Comparison of ENCODE assay signal across 8 cellular contexts in the genomic region with DNA sequence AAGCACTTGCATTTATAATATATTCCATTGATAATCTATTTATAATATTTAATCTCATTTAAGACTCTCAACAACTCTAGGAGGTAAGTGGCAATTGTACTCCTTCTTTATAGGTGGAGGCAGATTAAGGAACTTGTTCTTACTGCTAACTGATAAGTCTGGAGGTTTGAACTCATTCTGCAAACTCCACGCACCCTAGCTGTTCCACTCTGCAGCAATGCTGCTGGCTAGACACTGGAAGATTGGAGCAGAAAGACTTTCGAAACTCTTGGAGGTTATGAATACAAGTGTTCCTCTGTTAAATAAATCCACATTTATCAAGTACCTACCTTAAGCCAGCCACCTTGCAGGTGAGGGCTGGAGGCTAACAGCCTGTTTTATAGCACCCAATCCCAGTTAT. TPM values are rescaled to one million over a fixed set of nuclear protein-coding genes. Genes with fewer than 3 reads are reported as not detected.
DNase-seq lines count a peak whose midpoint lies in the region; ATAC-seq and TF ChIP-seq lines count a peak whose summit lies in the region.

No MANE protein-coding gene starts in this region.

- H3K27me3 ChIP-seq in AG04450 (ENCODE audit: control insufficient read depth, insufficient read depth, low read length) (no peaks in the 10 kb centered on the region), GM23248 (replicated peaks; ENCODE audit: insufficient read depth) (no peaks in the 10 kb centered on the region), hepatocyte (no peaks in the 10 kb centered on the region)

- no peaks in the 10 kb centered on the region for H3K36me3 ChIP-seq in GM23248 (ENCODE audit: low read depth)
- H3K36me3 ChIP-seq in hepatocyte (replicated peaks; ENCODE audit: insufficient read depth, low read depth), result no peaks in the 10 kb centered on the region

- H3K9ac ChIP-seq in GM23248, result peak overlapping the region; percentile 93

- TF ChIP-seq CTCF in AG04450 (IDR thresholded peaks at IDR 0.05; ENCODE audit: low read depth, low read length) (no peak), hepatocyte (IDR thresholded peaks at IDR 0.05; ENCODE audit: poor library complexity) (no peak)

- no peaks in the 10 kb centered on the region for H3K27me3 Mint-ChIP-seq in stimulated activated naive B cell treated with anti-CD40 and anti-IgM and Interleukin-4, amounts not matched to agents 10 μg/mL and 1 μg/mL and 100 μg/mL, for 72 hours

- H3K9me3 Mint-ChIP-seq in stimulated activated naive B cell treated with anti-CD40 and anti-IgM and Interleukin-4, amounts not matched to agents 10 μg/mL and 1 μg/mL and 100 μg/mL, for 72 hours, result no peaks in the 10 kb centered on the region

- H3K27ac Mint-ChIP-seq in stimulated activated naive B cell treated with anti-CD40 and anti-IgM and Interleukin-4, amounts not matched to agents 10 μg/mL and 1 μg/mL and 100 μg/mL, for 72 hours, result peak overlapping the region; percentile 62

- H3K4me1 Mint-ChIP-seq in stimulated activated naive B cell treated with anti-CD40 and anti-IgM and Interleukin-4, amounts not matched to agents 10 μg/mL and 1 μg/mL and 100 μg/mL, for 72 hours, result peaks cover 20 to 44% of the 10 kb centered on the region in 2 donors

- WGBS in GM23248 (ENCODE audit: low coverage in 1 of 2, low lambda C conversion rate in 2 of 2, missing lambda C conversion rate in 2 of 2), 2 experiments, result 44 to 58% methylated on average over 2 of the region's 2 CpGs
- 79% methylated on average over 2 of the region's 2 CpGs for WGBS in hepatocyte (ENCODE audit: low lambda C conversion rate, missing lambda C conversion rate)

- ATAC-seq in stimulated activated naive B cell treated with anti-CD40 and anti-IgM and Interleukin-4, amounts not matched to agents 10 μg/mL and 1 μg/mL and 100 μg/mL, for 72 hours (replicated peaks), result no peak
- ATAC-seq in HG02610 (IDR thresholded peaks at IDR 0.05; ENCODE audit: unreplicated experiment), result no peak
- ATAC-seq in sciatic nerve, result no peak
- ATAC-seq in HG02852 (IDR thresholded peaks at IDR 0.05; ENCODE audit: unreplicated experiment), result no peak

- H3K9me2 ChIP-seq in GM23248 (ENCODE audit: insufficient read depth) (no peaks in the 10 kb centered on the region), hepatocyte (replicated peaks; ENCODE audit: insufficient read depth) (no peaks in the 10 kb centered on the region)

- in situ Hi-C loops in GM23248 (cut with MboI), result no loop called here

- DNase-seq in AG04450 (ENCODE audit: low read depth, low spot score) (no peak), GM23248 (peak; percentile 45), UCSD-AML1 (lab: John Stamatoyannopoulos, UW; ENCODE audit: unreplicated experiment) (peak; percentile 9), hepatocyte (ENCODE audit: low spot score) (peak; percentile 23), sciatic nerve (ENCODE audit: low spot score) (no peak)
- no peak for DNase-seq in stimulated activated naive B cell treated with anti-CD40 and anti-IgM and Interleukin-4, amounts not matched to agents 10 μg/mL and 1 μg/mL and 100 μg/mL, for 72 hours

- H3F3A ChIP-seq in GM23248 (ENCODE audit: insufficient read depth), result no peaks in the 10 kb centered on the region

- peak overlapping the region; percentile 90 for H3K4me3 ChIP-seq in AG04450 (ENCODE audit: low read depth, low read length)
- peak overlapping the region; percentile 95 for H3K4me3 ChIP-seq in GM23248
- H3K4me3 ChIP-seq in hepatocyte, result peak overlapping the region; percentile 99

- CTCF ChIA-PET in AG04450 (lab: Charles Lee), result interaction anchor here (0.5 to 1.5 kb wide), 5 partner anchors 9 to 1066 kb away, joined by 4 to 7 read pairs (median 4); no protein-coding TSS in a partner anchor

- intact Hi-C loops in sciatic nerve (cut with DNase I), result no loop called here

- H3K4me1 ChIP-seq in GM23248 (ENCODE audit: insufficient read depth) (peaks cover 14% of the 10 kb centered on the region), hepatocyte (ENCODE audit: insufficient read depth) (peaks cover 24% of the 10 kb centered on the region)

- peak overlapping the region in 1 of 2 donors; percentile 41 for H3K4me3 Mint-ChIP-seq in stimulated activated naive B cell treated with anti-CD40 and anti-IgM and Interleukin-4, amounts not matched to agents 10 μg/mL and 1 μg/mL and 100 μg/mL, for 72 hours

- H2AFZ ChIP-seq in GM23248 (peak overlapping the region; percentile 95), hepatocyte (peak overlapping the region; percentile 93)

- H3K4me2 ChIP-seq in GM23248 (ENCODE audit: unreplicated experiment), result peak overlapping the region; percentile 88
- H3K4me2 ChIP-seq in hepatocyte, result peak overlapping the region; percentile 85

- H4K20me1 ChIP-seq in GM23248 (ENCODE audit: insufficient read depth) (peaks cover 21% of the 10 kb centered on the region; the same call in 1 of the 2 replicates), hepatocyte (ENCODE audit: insufficient read depth, poor library complexity, severe bottlenecking) (peaks cover 31% of the 10 kb centered on the region)

- no peaks in the 10 kb centered on the region; the same call in 1 of the 2 replicates for H3K9me3 ChIP-seq in AG04450 (ENCODE audit: control insufficient read depth, insufficient read depth, low read length)
- no peaks in the 10 kb centered on the region for H3K9me3 ChIP-seq in GM23248 (ENCODE audit: low read depth)
- no peaks in the 10 kb centered on the region for H3K9me3 ChIP-seq in hepatocyte (ENCODE audit: low read depth)

- POLR2A ChIA-PET in AG04450 (lab: Yijun Ruan, JAX), result no interaction called here

- H3K79me2 ChIP-seq in GM23248 (ENCODE audit: insufficient read depth) (peaks cover 43% of the 10 kb centered on the region), hepatocyte (peaks cover 46% of the 10 kb centered on the region)

- H3K27ac ChIP-seq in AG04450 (ENCODE audit: low read depth, low read length) (no peak overlapping the region), GM23248 (0 out of 2 replicates have a peak overlapping the region, but pooled peaks have one; percentile 78), hepatocyte (peak overlapping the region; percentile 100)

- no peaks in the 10 kb centered on the region for H3K36me3 Mint-ChIP-seq in stimulated activated naive B cell treated with anti-CD40 and anti-IgM and Interleukin-4, amounts not matched to agents 10 μg/mL and 1 μg/mL and 100 μg/mL, for 72 hours

RNA-seq across cellular contexts. Expression of a gene that starts 0.8 kb away (rescaled TPM):
- 171 and 242 TPM in 2 replicates for polyA plus RNA-seq in AG04450 (2011; rRNA removed)
- 101 and 219 TPM in 2 replicates for polyA minus RNA-seq in AG04450 (2011; rRNA and poly(A)+ RNA removed)
- total RNA-seq in GM23248 (2014; rRNA removed; shearing (Covaris generic)), result 29.4 and 47.7 TPM in 2 replicates
- 97.4 and 101 TPM in 2 replicates for polyA plus RNA-seq in GM23248 (2016; fragmentation: Nextera tagmentation; extraction: Ambion mirVana)
- 139 and 148 TPM in 2 replicates for total RNA-seq in hepatocyte
- polyA plus RNA-seq in hepatocyte, result 147 and 173 TPM in 2 replicates
- 62.9 TPM for total RNA-seq in sciatic nerve

Comparison
In these comparisons a context has a peak if more than half of its experiments do, and no peak if none do; other contexts are left out.
1. DNase-seq: peak in GM23248 (single experiment), UCSD-AML1 (single experiment) and hepatocyte (single experiment); none in AG04450 (single experiment), stimulated activated naive B cell treated with anti-CD40 and anti-IgM and Interleukin-4, amounts not matched to agents 10 μg/mL and 1 μg/mL and 100 μg/mL, for 72 hours (single experiment) and sciatic nerve (single experiment).
2. Peak in every context shown above with its lines, with median percentiles within 50 percentile points of each other: H3K4me3 ChIP-seq.